8 cellular contexts compared by ENCODE assay signal in the genomic region with DNA sequence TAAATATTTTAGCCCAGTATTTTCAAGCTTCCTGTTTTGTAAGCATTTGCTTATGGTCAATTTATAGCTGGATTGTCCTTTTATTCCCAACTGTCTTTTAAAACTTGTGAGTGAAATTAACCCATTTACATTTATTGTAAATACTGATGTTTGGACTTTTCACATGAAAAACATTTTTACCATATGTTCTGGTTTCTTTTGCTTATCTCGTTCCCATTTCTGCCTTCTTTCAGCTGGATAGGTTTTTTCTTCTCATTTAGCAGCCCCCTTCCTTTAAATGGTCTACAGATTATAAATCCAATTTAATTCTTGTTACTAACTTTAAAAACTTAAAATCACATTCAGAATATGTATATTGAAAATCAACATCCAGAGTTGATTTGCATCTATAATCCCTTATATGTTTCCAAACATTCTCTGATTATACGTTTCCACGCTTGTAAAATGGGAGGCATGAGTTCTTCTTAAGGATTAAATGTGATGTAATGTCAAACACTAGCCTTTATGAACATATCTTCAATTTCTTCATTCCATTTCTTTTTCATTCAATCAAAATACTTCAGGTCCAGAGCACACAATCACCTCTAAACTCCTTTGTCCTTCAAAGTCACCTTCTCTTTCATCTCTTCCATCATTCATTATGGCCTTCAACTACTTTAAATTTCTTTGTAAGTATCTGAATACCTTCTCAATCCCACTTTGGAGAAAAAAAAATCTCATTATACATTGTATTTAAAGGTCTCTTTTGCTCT. TPM values are rescaled to one million over a fixed set of nuclear protein-coding genes. Genes with fewer than 3 reads are reported as not detected.
DNase-seq lines count a peak whose midpoint lies in the region; ATAC-seq, FAIRE-seq and TF ChIP-seq lines count a peak whose summit lies in the region.

No MANE protein-coding gene starts in this region.

- H3K36me3 ChIP-seq in GM23338 (ENCODE audit: insufficient read depth) = peaks cover 12% of the 10 kb centered on the region; the same call in 1 of the 2 replicates
- peaks cover 25% of the 10 kb centered on the region for H3K36me3 ChIP-seq in SK-N-MC (ENCODE audit: insufficient read depth, low read length)
- peaks cover 0 to 10% of the 10 kb centered on the region in 2 donors for H3K36me3 ChIP-seq in gastrocnemius medialis

- intact Hi-C loops in gastrocnemius medialis (cut with DNase I; ENCODE audit: low total_unique reads) = loop anchor here (2.0 to 10.0 kb wide), 2 partner anchors 123 to 215 kb away; a partner anchor contains a TSS

- no peak overlapping the region for H3K4me2 ChIP-seq in GM23338

- H3K9me3 ChIP-seq in SK-N-MC (ENCODE audit: low read depth, low read length) (peaks cover 17% of the 10 kb centered on the region; the same call in 1 of the 2 replicates), gastrocnemius medialis (peaks cover 0 to 28% (median 8%) of the 10 kb centered on the region in 3 donors)

- H4K20me1 ChIP-seq in GM23338 (replicated peaks; ENCODE audit: insufficient read depth) = no peaks in the 10 kb centered on the region

- no peak for FAIRE-seq in urothelium cell line (lab: Jason Lieb, UNC)

- peaks cover 43% of the 10 kb centered on the region for H3K9me3 Mint-ChIP-seq in GM23338

- H3K36me3 Mint-ChIP-seq in GM23338 (ENCODE audit: low read depth) = peaks cover 31% of the 10 kb centered on the region

- H3K79me2 ChIP-seq in GM23338 (replicated peaks; ENCODE audit: insufficient read depth) = peaks cover 23% of the 10 kb centered on the region

- H3K9ac ChIP-seq in SK-N-MC (ENCODE audit: insufficient read length) = peak overlapping the region; percentile 33

- ATAC-seq in GM23338 (no peak), gastrocnemius medialis (no peak), HG03521 (IDR thresholded peaks at IDR 0.05; ENCODE audit: unreplicated experiment) (no peak), HG03139 (IDR thresholded peaks at IDR 0.05; ENCODE audit: unreplicated experiment) (no peak)

- DNase-seq in GM23338 (ENCODE audit: low spot score) = no peak
- DNase-seq in SK-N-MC (ENCODE audit: low read depth, low spot score) = no peak
- peak; percentile 37 to 50 for DNase-seq in erythroblast (lab: John Stamatoyannopoulos, UW)
- no peak for DNase-seq in gastrocnemius medialis
- no peak for DNase-seq in urothelium cell line (ENCODE audit: low spot score)
- DNase-seq in activated effector memory CD4-positive, alpha-beta T cell treated with anti-CD3 and anti-CD28 coated beads, Interleukin-2, amount 50 U/mL, for 16 hours = no peak

- in situ Hi-C loops in gastrocnemius medialis (cut with MboI; ENCODE audit: low sequenced_read_pairs in 4 of 4) = loop anchor here in 1 of 4 donors (10.0 kb wide), 1 partner anchor 1615 kb away; a partner anchor contains a TSS

- H3K27ac ChIP-seq in GM23338 (ENCODE audit: low read depth) (no peak overlapping the region; the same call in 1 of the 2 replicates), SK-N-MC (peak overlapping the region; percentile 100), gastrocnemius medialis (peak overlapping the region; percentile 86 to 98 (median 91))

- H3K4me1 ChIP-seq in GM23338 (ENCODE audit: insufficient read depth) = no peaks in the 10 kb centered on the region
- H3K4me1 ChIP-seq in gastrocnemius medialis = peaks cover 23 to 25% of the 10 kb centered on the region in 2 donors

- no peak for TF ChIP-seq POLR2A in erythroblast (IDR thresholded peaks at IDR 0.05; ENCODE audit: low read length)
- TF ChIP-seq POLR2A in gastrocnemius medialis (IDR thresholded peaks at IDR 0.05) = no peak

- H2AFZ ChIP-seq in GM23338 = peak overlapping the region; percentile 28; the same call in 1 of the 2 replicates

- H3K4me3 ChIP-seq in GM23338 (no peak overlapping the region), SK-N-MC (peak overlapping the region; percentile 82), gastrocnemius medialis (peak overlapping the region; percentile 74 to 81 (median 76))

- peaks cover 24% of the 10 kb centered on the region for H3K27me3 Mint-ChIP-seq in GM23338 (ENCODE audit: insufficient read depth, low read depth, poor library complexity)

- H3K4me1 Mint-ChIP-seq in GM23338 = peaks cover 11% of the 10 kb centered on the region; the same call in 2 of the 3 replicates

- peak overlapping the region; percentile 83 for H3K4me3 Mint-ChIP-seq in GM23338

- H3F3A ChIP-seq in GM23338 (replicated peaks; ENCODE audit: low read depth) = no peaks in the 10 kb centered on the region; the same call in 1 of the 2 replicates

- 0 out of 2 replicates have a peak, but pooled peaks cover 6% of the 10 kb centered on the region for H3K27me3 ChIP-seq in GM23338 (ENCODE audit: insufficient read depth)
- H3K27me3 ChIP-seq in gastrocnemius medialis = no peaks in the 10 kb centered on the region

- TF ChIP-seq CTCF in GM23338 (conservative IDR thresholded peaks at IDR 0.05; ENCODE audit: low read depth in 2 of 2) (no peak), gastrocnemius medialis (IDR thresholded peaks at IDR 0.05 in 4 of 5, conservative IDR thresholded peaks at IDR 0.05 in 1 of 5) (no peak)

- peak overlapping the region; percentile 100 for H3K27ac Mint-ChIP-seq in GM23338

- H3K9me2 ChIP-seq in GM23338 (ENCODE audit: insufficient read depth) = no peaks in the 10 kb centered on the region

TF ChIP-seq in GM23338, 12 proteins besides CTCF, POLR2A, EP300 and RAD21:
- no peak; the same call in 1 of the 2 replicates for TF ChIP-seq ZNF114 (CRISPR knock-in tag; IDR thresholded peaks at IDR 0.05)
- TF ChIP-seq EZH2phosphoT487 (IDR thresholded peaks at IDR 0.05; ENCODE audit: unreplicated experiment) = no peak
- TF ChIP-seq, protein P1, sequence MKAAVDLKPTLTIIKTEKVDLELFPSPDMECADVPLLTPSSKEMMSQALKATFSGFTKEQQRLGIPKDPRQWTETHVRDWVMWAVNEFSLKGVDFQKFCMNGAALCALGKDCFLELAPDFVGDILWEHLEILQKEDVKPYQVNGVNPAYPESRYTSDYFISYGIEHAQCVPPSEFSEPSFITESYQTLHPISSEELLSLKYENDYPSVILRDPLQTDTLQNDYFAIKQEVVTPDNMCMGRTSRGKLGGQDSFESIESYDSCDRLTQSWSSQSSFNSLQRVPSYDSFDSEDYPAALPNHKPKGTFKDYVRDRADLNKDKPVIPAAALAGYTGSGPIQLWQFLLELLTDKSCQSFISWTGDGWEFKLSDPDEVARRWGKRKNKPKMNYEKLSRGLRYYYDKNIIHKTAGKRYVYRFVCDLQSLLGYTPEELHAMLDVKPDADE (IDR thresholded peaks at IDR 0.05) = no peak
- TF ChIP-seq CREB1 (CRISPR knock-in tag; IDR thresholded peaks at IDR 0.05; ENCODE audit: low read depth) = no peak
- TF ChIP-seq POLR2AphosphoS5 (IDR thresholded peaks at IDR 0.05; ENCODE audit: low read depth) = no peak
- TF ChIP-seq, protein P2, sequence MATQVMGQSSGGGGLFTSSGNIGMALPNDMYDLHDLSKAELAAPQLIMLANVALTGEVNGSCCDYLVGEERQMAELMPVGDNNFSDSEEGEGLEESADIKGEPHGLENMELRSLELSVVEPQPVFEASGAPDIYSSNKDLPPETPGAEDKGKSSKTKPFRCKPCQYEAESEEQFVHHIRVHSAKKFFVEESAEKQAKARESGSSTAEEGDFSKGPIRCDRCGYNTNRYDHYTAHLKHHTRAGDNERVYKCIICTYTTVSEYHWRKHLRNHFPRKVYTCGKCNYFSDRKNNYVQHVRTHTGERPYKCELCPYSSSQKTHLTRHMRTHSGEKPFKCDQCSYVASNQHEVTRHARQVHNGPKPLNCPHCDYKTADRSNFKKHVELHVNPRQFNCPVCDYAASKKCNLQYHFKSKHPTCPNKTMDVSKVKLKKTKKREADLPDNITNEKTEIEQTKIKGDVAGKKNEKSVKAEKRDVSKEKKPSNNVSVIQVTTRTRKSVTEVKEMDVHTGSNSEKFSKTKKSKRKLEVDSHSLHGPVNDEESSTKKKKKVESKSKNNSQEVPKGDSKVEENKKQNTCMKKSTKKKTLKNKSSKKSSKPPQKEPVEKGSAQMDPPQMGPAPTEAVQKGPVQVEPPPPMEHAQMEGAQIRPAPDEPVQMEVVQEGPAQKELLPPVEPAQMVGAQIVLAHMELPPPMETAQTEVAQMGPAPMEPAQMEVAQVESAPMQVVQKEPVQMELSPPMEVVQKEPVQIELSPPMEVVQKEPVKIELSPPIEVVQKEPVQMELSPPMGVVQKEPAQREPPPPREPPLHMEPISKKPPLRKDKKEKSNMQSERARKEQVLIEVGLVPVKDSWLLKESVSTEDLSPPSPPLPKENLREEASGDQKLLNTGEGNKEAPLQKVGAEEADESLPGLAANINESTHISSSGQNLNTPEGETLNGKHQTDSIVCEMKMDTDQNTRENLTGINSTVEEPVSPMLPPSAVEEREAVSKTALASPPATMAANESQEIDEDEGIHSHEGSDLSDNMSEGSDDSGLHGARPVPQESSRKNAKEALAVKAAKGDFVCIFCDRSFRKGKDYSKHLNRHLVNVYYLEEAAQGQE (IDR thresholded peaks at IDR 0.05; ENCODE audit: unreplicated experiment) = no peak
- no peak for TF ChIP-seq JUNB (IDR thresholded peaks at IDR 0.05; ENCODE audit: unreplicated experiment)

RNA-seq across cellular contexts. Expression of a gene that starts 1.1 kb away (rescaled TPM):
- total RNA-seq in GM23338 (2014; rRNA removed; shearing (Covaris generic)) = 21.8 and 24.6 TPM in 2 replicates
- 7.4 and 8.9 TPM in 2 replicates for polyA plus RNA-seq in GM23338 (2016; fragmentation: Nextera tagmentation; extraction: Ambion mirVana)
- total RNA-seq in gastrocnemius medialis = 10 to 100 TPM; 20.7 to 36.8 (median 26.1) TPM

Comparison
In these comparisons a context has a peak if more than half of its experiments do, and no peak if none do; other contexts are left out.
1. DNase-seq: peak in erythroblast (2 of 2); none in GM23338 (single experiment), SK-N-MC (single experiment), gastrocnemius medialis (0 of 2), urothelium cell line (single experiment) and activated effector memory CD4-positive, alpha-beta T cell treated with anti-CD3 and anti-CD28 coated beads, Interleukin-2, amount 50 U/mL, for 16 hours (single experiment).